In the genomic region with DNA sequence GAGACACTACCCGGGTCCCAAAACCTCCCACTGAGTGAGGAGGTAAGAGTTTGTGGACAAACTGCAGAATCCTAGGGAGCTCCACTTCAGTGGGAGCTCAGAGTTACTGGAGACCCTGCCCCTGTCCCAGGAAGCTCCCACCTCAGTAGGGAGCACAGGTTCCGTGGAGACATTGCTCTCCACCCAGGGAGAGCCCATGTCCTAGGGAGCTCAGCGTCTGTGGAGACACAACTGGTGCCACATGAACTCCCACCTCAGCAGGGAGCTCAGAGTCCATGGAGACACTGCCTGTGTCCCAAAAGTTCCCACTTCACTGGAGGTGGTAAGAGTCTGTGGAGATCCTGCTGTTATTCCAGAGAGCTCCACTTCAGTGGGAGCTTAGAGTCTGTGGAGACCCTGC, we compare ENCODE assay signal across 1 cellular context.
TF ChIP-seq lines count a peak whose summit lies in the region.

No MANE protein-coding gene starts in this region.

TF ChIP-seq in GM12878, 131 proteins besides CTCF, POLR2A, EP300 and RAD21:
- TF ChIP-seq REST (IDR thresholded peaks at IDR 0.05; ENCODE audit: low read depth, low read length) (no peak), STAT1 (conservative IDR thresholded peaks at IDR 0.05) (no peak), YBX1 (IDR thresholded peaks at IDR 0.05) (no peak), SPI1 (IDR thresholded peaks at IDR 0.05; ENCODE audit: borderline replicate concordance, insufficient read depth, low read depth, low read length) (no peak), SRF (IDR thresholded peaks at IDR 0.05; ENCODE audit: low read depth in 2 of 2, low read length in 2 of 2) (no peak), NFXL1 (IDR thresholded peaks at IDR 0.05; ENCODE audit: borderline replicate concordance) (no peak), NFIC (IDR thresholded peaks at IDR 0.05; ENCODE audit: low read depth, low read length) (no peak), PAX8 (IDR thresholded peaks at IDR 0.05) (no peak), SMAD1 (IDR thresholded peaks at IDR 0.05; ENCODE audit: low read depth, partially characterized antibody) (no peak), ZNF207 (IDR thresholded peaks at IDR 0.05; ENCODE audit: borderline replicate concordance) (no peak)
- TF ChIP-seq, protein P1, sequence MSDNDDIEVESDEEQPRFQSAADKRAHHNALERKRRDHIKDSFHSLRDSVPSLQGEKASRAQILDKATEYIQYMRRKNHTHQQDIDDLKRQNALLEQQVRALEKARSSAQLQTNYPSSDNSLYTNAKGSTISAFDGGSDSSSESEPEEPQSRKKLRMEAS (IDR thresholded peaks at IDR 0.05; ENCODE audit: low read depth, low read length) = no peak
- TF ChIP-seq, protein P2, sequence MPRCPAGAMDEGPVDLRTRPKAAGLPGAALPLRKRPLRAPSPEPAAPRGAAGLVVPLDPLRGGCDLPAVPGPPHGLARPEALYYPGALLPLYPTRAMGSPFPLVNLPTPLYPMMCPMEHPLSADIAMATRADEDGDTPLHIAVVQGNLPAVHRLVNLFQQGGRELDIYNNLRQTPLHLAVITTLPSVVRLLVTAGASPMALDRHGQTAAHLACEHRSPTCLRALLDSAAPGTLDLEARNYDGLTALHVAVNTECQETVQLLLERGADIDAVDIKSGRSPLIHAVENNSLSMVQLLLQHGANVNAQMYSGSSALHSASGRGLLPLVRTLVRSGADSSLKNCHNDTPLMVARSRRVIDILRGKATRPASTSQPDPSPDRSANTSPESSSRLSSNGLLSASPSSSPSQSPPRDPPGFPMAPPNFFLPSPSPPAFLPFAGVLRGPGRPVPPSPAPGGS (IDR thresholded peaks at IDR 0.05; ENCODE audit: borderline replicate concordance, insufficient read depth, low read depth, low read length, poor library complexity, severe bottlenecking) = no peak
